In genomic region chr5:88419931-88420330, GRCh38 we compare ENCODE assay signal across 32 cellular contexts.
"Had no signal": no experiment of that assay in that cellular context is flagged by ENCODE, and none has a peak within 500 bp of the region (broad histone marks: within the 10 kb centered on the region; RNA-seq: fewer than 3 reads in every experiment).

No MANE protein-coding gene starts in this region.

- H3K4me1 Mint-ChIP-seq: activated CD4-positive, alpha-beta T cell treated with anti-CD3 and anti-CD28 coated beads, Interleukin-2, amount 10 ng/mL, durations not matched to agents 7 days and 5 days; activated naive CD4-positive, alpha-beta T cell treated with anti-CD3 and anti-CD28 coated beads, Interleukin-2, amount 50 U/mL, for 24 hours; activated naive CD8-positive, alpha-beta T cell treated with anti-CD3 and anti-CD28 coated beads, Interleukin-2, amount 10 ng/mL, durations not matched to agents 7 days and 5 days had no signal

- H3K27ac Mint-ChIP-seq: activated CD4-positive, alpha-beta T cell treated with anti-CD3 and anti-CD28 coated beads, Interleukin-2, amount 10 ng/mL, durations not matched to agents 7 days and 5 days; activated CD8-positive, alpha-beta T cell treated with anti-CD3 and anti-CD28 coated beads, Interleukin-2, amount 10 ng/mL, durations not matched to agents 7 days and 5 days; activated naive CD4-positive, alpha-beta T cell treated with anti-CD3 and anti-CD28 coated beads, Interleukin-2, amount 50 U/mL, for 24 hours; activated naive CD8-positive, alpha-beta T cell treated with anti-CD3 and anti-CD28 coated beads, Interleukin-2, amount 10 ng/mL, durations not matched to agents 7 days and 5 days; activated T-cell treated with anti-CD3 and anti-CD28 coated beads, Interleukin-2, amount 50 U/mL, for 24 hours; activated T-helper 2 cell treated with anti-CD3 and anti-CD28 coated beads, Interferon-gamma antibody, Interleukin-2, Interleukin-4, amounts not matched to agents 10 μg/mL and 5 μg/mL and 100 μg/mL, durations not matched to agents 14 hours and 24 hours and 36 hours; T-helper 1 cell treated with Interleukin-12 subunit alpha and Interleukin-12 subunit beta and Interleukin-4 antibody, amounts not matched to agents 30 μg/mL and 1 μg/mL, for 36 hours; T-helper 2 cell treated with Interferon-gamma antibody and Interleukin-4, amounts not matched to agents 5 μg/mL and 100 μg/mL, for 36 hours had no signal

- H3K9me3 Mint-ChIP-seq: activated CD4-positive, alpha-beta T cell treated with anti-CD3 and anti-CD28 coated beads, Interleukin-2, amount 10 ng/mL, durations not matched to agents 7 days and 5 days; activated naive CD4-positive, alpha-beta T cell treated with anti-CD3 and anti-CD28 coated beads, Interleukin-2, amount 50 U/mL, for 24 hours; activated naive CD8-positive, alpha-beta T cell treated with anti-CD3 and anti-CD28 coated beads, Interleukin-2, amount 10 ng/mL, durations not matched to agents 7 days and 5 days; activated T-cell treated with anti-CD3 and anti-CD28 coated beads, Interleukin-2, amount 50 U/mL, for 24 hours; activated T-helper 2 cell treated with anti-CD3 and anti-CD28 coated beads, Interferon-gamma antibody, Interleukin-2, Interleukin-4, amounts not matched to agents 10 μg/mL and 5 μg/mL and 100 μg/mL, durations not matched to agents 14 hours and 24 hours and 36 hours; T-helper 1 cell treated with Interleukin-12 subunit alpha and Interleukin-12 subunit beta and Interleukin-4 antibody, amounts not matched to agents 30 μg/mL and 1 μg/mL, for 36 hours; T-helper 2 cell treated with Interferon-gamma antibody and Interleukin-4, amounts not matched to agents 5 μg/mL and 100 μg/mL, for 36 hours had no signal

- H3K4me3 Mint-ChIP-seq: activated CD4-positive, alpha-beta T cell treated with anti-CD3 and anti-CD28 coated beads, Interleukin-2, amount 10 ng/mL, durations not matched to agents 7 days and 5 days; activated CD8-positive, alpha-beta T cell treated with anti-CD3 and anti-CD28 coated beads, Interleukin-2, amount 10 ng/mL, durations not matched to agents 7 days and 5 days; activated naive CD4-positive, alpha-beta T cell treated with anti-CD3 and anti-CD28 coated beads, Interleukin-2, amount 50 U/mL, for 24 hours; activated naive CD8-positive, alpha-beta T cell treated with anti-CD3 and anti-CD28 coated beads, Interleukin-2, amount 10 ng/mL, durations not matched to agents 7 days and 5 days; activated T-cell treated with anti-CD3 and anti-CD28 coated beads, Interleukin-2, amount 50 U/mL, for 24 hours; T-helper 1 cell treated with Interleukin-12 subunit alpha and Interleukin-12 subunit beta and Interleukin-4 antibody, amounts not matched to agents 30 μg/mL and 1 μg/mL, for 36 hours; T-helper 2 cell treated with Interferon-gamma antibody and Interleukin-4, amounts not matched to agents 5 μg/mL and 100 μg/mL, for 36 hours had no signal

- H3K4me1 ChIP-seq: ascending aorta, breast epithelium, SJCRH30 had no signal

- DNase-seq: activated CD4-positive, alpha-beta T cell treated with anti-CD3 and anti-CD28 coated beads, Interleukin-2, amount 10 ng/mL, durations not matched to agents 7 days and 5 days; activated CD4-positive, alpha-beta T cell treated with anti-CD3 and anti-CD28 coated beads, Interleukin-2, amount 50 U/mL, for 48 hours; activated CD8-positive, alpha-beta T cell treated with anti-CD3 and anti-CD28 coated beads, Interleukin-2, amount 10 ng/mL, durations not matched to agents 7 days and 5 days; activated gamma-delta T cell; activated naive CD4-positive, alpha-beta T cell treated with Interleukin-2 at 50 U/mL for 16 hours; activated naive CD8-positive, alpha-beta T cell treated with anti-CD3 and anti-CD28 coated beads, Interleukin-2, amount 10 ng/mL, durations not matched to agents 7 days and 5 days; activated T-cell treated with anti-CD3 and anti-CD28 coated beads, Interleukin-2, amount 50 U/mL, for 24 hours; amygdala; caudate nucleus; cerebellar nuclear complex; Kasumi-1; KG1; NCI-H1092 treated with DMSO at 0.1 percent for 48 hours; NCI-H1417; NCI-H146; NCI-H187; NCI-H2029 treated with DMSO at 0.1 percent for 48 hours; NCI-H345; NCI-H510A; NCI-H526; NCI-H748 treated with DMSO at 0.1 percent for 48 hours; NK-92 treated with Interleukin-12 subunit alpha and Interleukin-12 subunit beta, amount 100 ng/mL, for 24 hours; PC-3; SHP77; SJCRH30 had no signal

- H3K36me3 Mint-ChIP-seq: activated naive CD4-positive, alpha-beta T cell treated with anti-CD3 and anti-CD28 coated beads, Interleukin-2, amount 50 U/mL, for 24 hours; activated naive CD8-positive, alpha-beta T cell treated with anti-CD3 and anti-CD28 coated beads, Interleukin-2, amount 10 ng/mL, durations not matched to agents 7 days and 5 days had no signal

- H3K27me3 ChIP-seq: ascending aorta, breast epithelium, SJCRH30 had no signal

- H3K9me3 ChIP-seq: ascending aorta, breast epithelium, SJCRH30 had no signal

- H3K27ac ChIP-seq: ascending aorta, breast epithelium, SJCRH30, SK-N-MC had no signal

- H3K36me3 ChIP-seq: ascending aorta, breast epithelium, SJCRH30 had no signal

- ATAC-seq: activated CD8-positive, alpha-beta T cell treated with anti-CD3 and anti-CD28 coated beads, Interleukin-2, amount 10 ng/mL, durations not matched to agents 7 days and 5 days; PC-3 had no signal

- H3K4me3 ChIP-seq: ascending aorta, breast epithelium, SJCRH30, SK-N-MC had no signal
